In the genomic region with DNA sequence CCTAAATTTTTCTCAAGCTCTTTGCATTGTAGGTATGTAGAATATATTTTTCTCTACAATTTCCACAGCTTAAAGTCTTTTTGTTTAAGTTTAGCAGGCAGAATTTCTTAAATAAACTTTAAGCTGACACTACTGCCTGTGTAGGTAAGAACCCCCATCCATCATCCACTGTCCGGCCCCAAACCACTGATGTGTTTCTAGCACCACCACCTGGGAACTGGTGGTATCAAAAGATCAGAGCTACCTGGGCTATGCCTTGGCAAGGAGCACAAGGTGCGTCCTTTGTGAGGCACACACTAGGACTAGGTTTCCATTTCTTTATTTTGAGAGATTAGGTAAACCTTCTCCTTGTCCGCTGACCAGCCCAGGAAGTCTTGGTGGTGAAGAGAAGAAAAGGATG, we compare ENCODE assay signal across 10 cellular contexts. TPM values are rescaled to one million over a fixed set of nuclear protein-coding genes. Genes with fewer than 3 reads are reported as not detected.
DNase-seq lines count a peak whose midpoint lies in the region; ATAC-seq and TF ChIP-seq lines count a peak whose summit lies in the region.
"Had no signal": no experiment of that assay in that cellular context is flagged by ENCODE, and none has a peak within 500 bp of the region (broad histone marks: within the 10 kb centered on the region; RNA-seq: fewer than 3 reads in every experiment).

No MANE protein-coding gene starts in this region.

- H3K36me3 ChIP-seq in Loucy (ENCODE audit: insufficient read depth, low read length) = no peaks in the 10 kb centered on the region
- no peaks in the 10 kb centered on the region for H3K36me3 ChIP-seq in WERI-Rb-1
- no peaks in the 10 kb centered on the region for H3K36me3 ChIP-seq in right lobe of liver

- H3K9me3 ChIP-seq in Loucy (ENCODE audit: insufficient read depth, low read depth, low read length) (no peaks in the 10 kb centered on the region), WERI-Rb-1 (ENCODE audit: severe bottlenecking) (no peaks in the 10 kb centered on the region), right lobe of liver (no peaks in the 10 kb centered on the region)

- no peaks in the 10 kb centered on the region for H3K27me3 ChIP-seq in Loucy (ENCODE audit: insufficient read depth, low read length, poor library complexity, severe bottlenecking)
- H3K27me3 ChIP-seq in WERI-Rb-1 (ENCODE audit: insufficient read depth, low read depth, severe bottlenecking) = peaks cover 18% of the 10 kb centered on the region
- H3K27me3 ChIP-seq in right lobe of liver = no peaks in the 10 kb centered on the region

- intact Hi-C loops in right lobe of liver (cut with DNase I) = no loop called here

- TF ChIP-seq CTCF in GM10266 (IDR thresholded peaks at IDR 0.05; ENCODE audit: control insufficient read depth, insufficient read depth, low read depth, missing control alignments) = peak; percentile 35
- TF ChIP-seq CTCF in Loucy (conservative IDR thresholded peaks at IDR 0.05; ENCODE audit: low read length) = peak; percentile 68
- TF ChIP-seq CTCF in WERI-Rb-1 (IDR thresholded peaks at IDR 0.05; ENCODE audit: low read depth, low read length) = peak; percentile 99
- TF ChIP-seq CTCF in right lobe of liver (IDR thresholded peaks at IDR 0.05) = peak; percentile 9 to 37 (median 20)

- H3F3A ChIP-seq in Loucy (ENCODE audit: low read depth) = no peaks in the 10 kb centered on the region

- no peaks in the 10 kb centered on the region for H3K9me2 ChIP-seq in Loucy (replicated peaks; ENCODE audit: low read depth, low read length)

- DNase-seq in GM10266 (ENCODE audit: extremely low spot score) (peak; percentile 17), WERI-Rb-1 (peak; percentile 91), right lobe of liver (no peak), NCI-H2227 treated with DMSO at 0.1 percent for 48 hours (lab: John Stamatoyannopoulos, UW) (no peak), kidney glomerular epithelial cell (lab: John Stamatoyannopoulos, UW) (no peak)
- DNase-seq: activated CD8-positive, alpha-beta memory T cell treated with anti-CD3 and anti-CD28 coated beads, Interleukin-2, amount 10 ng/mL, durations not matched to agents 7 days and 5 days had no signal

- H3K4me1 ChIP-seq in Loucy (ENCODE audit: insufficient read depth, low read length, poor library complexity, severe bottlenecking) (no peaks in the 10 kb centered on the region), right lobe of liver (no peaks in the 10 kb centered on the region)

- 14% methylated on average over 3 of the region's 3 CpGs for WGBS in right lobe of liver (ENCODE audit: insufficient coverage, low coverage, low lambda C conversion rate, missing lambda C conversion rate)

- H4K20me1 ChIP-seq in Loucy (ENCODE audit: insufficient read depth, low read length, poor library complexity, severe bottlenecking) = no peaks in the 10 kb centered on the region

- H3K27ac ChIP-seq in WERI-Rb-1 = no peak overlapping the region
- no peak overlapping the region for H3K27ac ChIP-seq in right lobe of liver

- H2AFZ ChIP-seq in Loucy (ENCODE audit: low read length) = no peak overlapping the region

- H3K79me2 ChIP-seq in Loucy (ENCODE audit: insufficient read depth, low read length) = no peaks in the 10 kb centered on the region

- H3K4me3 ChIP-seq in Loucy (ENCODE audit: low read length, poor library complexity, severe bottlenecking) = no peak overlapping the region
- no peak overlapping the region for H3K4me3 ChIP-seq in WERI-Rb-1 (ENCODE audit: low read depth, low read length)
- no peak overlapping the region for H3K4me3 ChIP-seq in right lobe of liver

- no peak for TF ChIP-seq POLR2A in right lobe of liver (IDR thresholded peaks at IDR 0.05)

- no peak overlapping the region for H3K9ac ChIP-seq in Loucy (ENCODE audit: low read depth, low read length, poor library complexity, severe bottlenecking)

- ATAC-seq in right lobe of liver (peak in 2 of 4 donors; percentile 14 to 29), GM18909 (IDR thresholded peaks at IDR 0.05; ENCODE audit: poor library complexity, unreplicated experiment) (no peak), GM21528 (IDR thresholded peaks at IDR 0.05; ENCODE audit: low FRiP score, unreplicated experiment) (no peak)
- ATAC-seq: activated CD8-positive, alpha-beta memory T cell treated with anti-CD3 and anti-CD28 coated beads, Interleukin-2, amount 10 ng/mL, durations not matched to agents 7 days and 5 days had no signal

- H3K4me2 ChIP-seq in Loucy (ENCODE audit: low read depth, low read length, poor library complexity, severe bottlenecking) = no peak overlapping the region

RNA-seq across cellular contexts. Expression of gene LELP1, which starts 10.5 kb away (rescaled TPM):
- not detected for total RNA-seq in right lobe of liver
- total RNA-seq: activated CD8-positive, alpha-beta memory T cell treated with anti-CD3 and anti-CD28 coated beads, Interleukin-2, amount 10 ng/mL, durations not matched to agents 7 days and 5 days; mesenteric fat pad had no signal

RNA-seq across cellular contexts. Expression of gene PRR9, which starts 24.7 kb away (rescaled TPM):
- not detected for total RNA-seq in right lobe of liver
- total RNA-seq: activated CD8-positive, alpha-beta memory T cell treated with anti-CD3 and anti-CD28 coated beads, Interleukin-2, amount 10 ng/mL, durations not matched to agents 7 days and 5 days; mesenteric fat pad had no signal

RNA-seq across cellular contexts. Expression of gene SPRR2G, which starts 42.0 kb away (rescaled TPM):
- not detected for total RNA-seq in right lobe of liver
- total RNA-seq: activated CD8-positive, alpha-beta memory T cell treated with anti-CD3 and anti-CD28 coated beads, Interleukin-2, amount 10 ng/mL, durations not matched to agents 7 days and 5 days; mesenteric fat pad had no signal

Comparison
In these comparisons a context has a peak if more than half of its experiments do, and no peak if none do; other contexts are left out.
1. DNase-seq: peak in GM10266 (single experiment) and WERI-Rb-1 (single experiment); none in right lobe of liver (0 of 3), NCI-H2227 treated with DMSO at 0.1 percent for 48 hours (single experiment) and kidney glomerular epithelial cell (single experiment).
2. CTCF ChIP-seq: peak in every context shown above with its lines; median percentile 99 in WERI-Rb-1; 68 in Loucy; 35 in GM10266; 20 in right lobe of liver.